Comparison of ENCODE assay signal across 2 cellular contexts in the genomic region with DNA sequence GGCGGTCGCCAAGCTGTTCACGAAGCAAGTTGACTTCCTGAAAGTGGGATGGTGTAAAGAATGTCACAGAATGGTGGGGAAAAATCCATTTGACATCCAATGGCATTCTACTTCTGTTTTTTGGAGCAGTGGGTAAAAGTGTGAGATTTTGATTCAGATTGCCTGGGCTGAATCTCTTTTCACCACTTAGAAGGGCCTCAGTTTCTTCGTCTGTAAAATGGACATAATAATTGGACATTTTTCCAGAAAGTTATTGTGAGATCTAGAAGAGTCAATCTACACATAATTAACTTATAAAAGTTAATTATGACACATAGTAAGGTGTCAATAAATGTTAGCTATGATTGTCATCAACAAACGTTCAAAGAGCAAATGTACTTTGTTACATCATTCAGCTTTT.
TF ChIP-seq lines count a peak whose summit lies in the region.

No MANE protein-coding gene starts in this region.

TF ChIP-seq in HCT116, 20 proteins besides CTCF, POLR2A, EP300 and RAD21:
- TF ChIP-seq ZFX (IDR thresholded peaks at IDR 0.05) (no peak), YY1 (IDR thresholded peaks at IDR 0.05; ENCODE audit: extremely low read depth, insufficient replicate concordance, low read depth, low read length) (no peak), ELF1 (IDR thresholded peaks at IDR 0.05; ENCODE audit: borderline replicate concordance, low read depth) (no peak), REST (IDR thresholded peaks at IDR 0.05; ENCODE audit: low read depth) (no peak), SP1 (IDR thresholded peaks at IDR 0.05; ENCODE audit: low read depth) (no peak), ATF3 (IDR thresholded peaks at IDR 0.05) (no peak)

TF ChIP-seq in K562, 482 proteins besides CTCF, POLR2A, EP300 and RAD21:
- TF ChIP-seq POLR2G (IDR thresholded peaks at IDR 0.05; ENCODE audit: low read depth, low read length) (no peak), RBM25 (IDR thresholded peaks at IDR 0.05; ENCODE audit: low read depth, low read length, severe bottlenecking) (peak; percentile 70)
